Comparison of ENCODE assay signal across 1 cellular context in the genomic region with DNA sequence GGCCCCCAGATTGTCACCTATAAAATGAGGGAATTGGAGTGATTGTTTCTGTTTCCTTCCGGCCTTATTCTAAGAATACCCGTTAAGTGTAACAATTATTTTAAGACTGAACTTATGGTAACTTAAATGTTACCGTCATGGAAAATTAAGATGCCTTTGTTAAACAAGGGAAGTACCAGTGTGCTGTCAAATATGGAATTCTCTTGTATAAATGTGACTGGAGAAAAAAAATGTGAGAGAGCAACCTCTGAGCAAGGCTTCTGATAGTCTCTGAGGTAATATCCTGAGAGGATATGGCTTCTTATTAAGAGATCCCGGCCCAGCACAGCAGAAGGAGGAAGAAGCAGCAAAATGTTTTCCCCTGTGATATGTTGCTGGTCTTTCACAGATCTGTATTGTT.
TF ChIP-seq lines count a peak whose summit lies in the region.

No MANE protein-coding gene starts in this region.

TF ChIP-seq in WTC11, 78 proteins besides CTCF, POLR2A, EP300 and RAD21 (continued from another document):
- TF ChIP-seq, protein P1, sequence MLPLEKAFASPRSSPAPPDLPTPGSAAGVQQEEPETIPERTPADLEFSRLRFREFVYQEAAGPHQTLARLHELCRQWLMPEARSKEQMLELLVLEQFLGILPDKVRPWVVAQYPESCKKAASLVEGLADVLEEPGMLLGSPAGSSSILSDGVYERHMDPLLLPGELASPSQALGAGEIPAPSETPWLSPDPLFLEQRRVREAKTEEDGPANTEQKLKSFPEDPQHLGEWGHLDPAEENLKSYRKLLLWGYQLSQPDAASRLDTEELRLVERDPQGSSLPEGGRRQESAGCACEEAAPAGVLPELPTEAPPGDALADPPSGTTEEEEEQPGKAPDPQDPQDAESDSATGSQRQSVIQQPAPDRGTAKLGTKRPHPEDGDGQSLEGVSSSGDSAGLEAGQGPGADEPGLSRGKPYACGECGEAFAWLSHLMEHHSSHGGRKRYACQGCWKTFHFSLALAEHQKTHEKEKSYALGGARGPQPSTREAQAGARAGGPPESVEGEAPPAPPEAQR (CRISPR knock-in tag; IDR thresholded peaks at IDR 0.05) = no peak
- no peak for TF ChIP-seq ZNF263 (CRISPR knock-in tag; IDR thresholded peaks at IDR 0.05; ENCODE audit: low read depth)
- TF ChIP-seq, protein P2, sequence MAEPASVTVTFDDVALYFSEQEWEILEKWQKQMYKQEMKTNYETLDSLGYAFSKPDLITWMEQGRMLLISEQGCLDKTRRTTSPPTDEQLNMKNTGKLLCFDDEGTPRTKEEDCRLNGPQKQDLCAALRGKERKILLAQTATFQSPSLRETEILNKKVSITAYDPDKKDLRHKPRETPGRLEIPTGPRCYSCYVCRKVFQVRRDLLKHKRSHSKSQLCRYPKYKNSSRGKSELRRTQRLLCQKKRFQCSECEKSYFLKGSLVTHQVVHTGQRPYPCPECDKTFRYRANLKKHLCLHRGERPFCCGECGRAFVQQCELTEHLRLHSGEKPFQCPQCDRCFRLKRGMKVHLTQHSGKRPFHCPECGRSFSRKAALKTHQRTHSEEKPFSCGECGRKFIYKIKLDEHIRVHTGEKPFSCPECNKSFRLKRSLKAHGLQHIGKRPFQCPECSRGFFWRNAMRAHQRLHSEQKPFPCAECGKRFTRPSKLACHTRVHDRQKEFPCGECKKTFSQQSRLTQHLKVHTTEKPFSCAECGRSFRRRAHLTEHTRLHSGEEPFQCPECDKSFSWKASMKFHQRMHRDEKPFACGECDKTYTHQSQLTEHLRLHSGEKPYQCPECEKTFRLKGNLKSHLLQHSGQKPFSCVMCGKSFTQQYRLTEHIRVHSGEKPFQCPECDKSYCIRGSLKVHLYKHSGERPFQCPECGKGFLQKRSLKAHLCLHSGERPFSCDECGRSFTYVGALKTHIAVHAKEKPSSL (CRISPR knock-in tag; conservative IDR thresholded peaks at IDR 0.05) = no peak
- TF ChIP-seq IRF2 (CRISPR knock-in tag; IDR thresholded peaks at IDR 0.05; ENCODE audit: borderline replicate concordance, low read depth) = no peak
